In genomic region chr10:1309237-1309968, GRCh38 we compare ENCODE assay signal across 17 cellular contexts.
DNase-seq lines count a peak whose midpoint lies in the region; ATAC-seq, FAIRE-seq and TF ChIP-seq lines count a peak whose summit lies in the region.
"Had no signal": no experiment of that assay in that cellular context is flagged by ENCODE, and none has a peak within 500 bp of the region (broad histone marks: within the 10 kb centered on the region; RNA-seq: fewer than 3 reads in every experiment).

No MANE protein-coding gene starts in this region.

- no peaks in the 10 kb centered on the region for H3K27me3 ChIP-seq in GM23338 (ENCODE audit: insufficient read depth)
- H3K27me3 ChIP-seq in astrocyte (ENCODE audit: insufficient read depth, low read length), result no peaks in the 10 kb centered on the region
- H3K27me3 ChIP-seq in iPS-15b (ENCODE audit: control insufficient read depth, insufficient read depth, low read length), result no peaks in the 10 kb centered on the region
- H3K27me3 ChIP-seq in neural progenitor cell, result no peaks in the 10 kb centered on the region

- peak overlapping the region; percentile 53 for H3K4me3 Mint-ChIP-seq in GM23338
- H3K4me3 Mint-ChIP-seq in astrocyte (ENCODE audit: unreplicated experiment), result no peak overlapping the region
- H3K4me3 Mint-ChIP-seq in neural progenitor cell, result no peak overlapping the region
- H3K4me3 Mint-ChIP-seq in type B pancreatic cell, result no peak overlapping the region
- H3K4me3 Mint-ChIP-seq in mesothelial cell of epicardium, result no peak overlapping the region

- H3K4me1 Mint-ChIP-seq in GM23338, result peaks cover 36% of the 10 kb centered on the region
- peaks cover 19% of the 10 kb centered on the region for H3K4me1 Mint-ChIP-seq in astrocyte (ENCODE audit: low read depth, unreplicated experiment)
- H3K4me1 Mint-ChIP-seq in neural progenitor cell, result peaks cover 22% of the 10 kb centered on the region
- H3K4me1 Mint-ChIP-seq in type B pancreatic cell (ENCODE audit: unreplicated experiment), result no peaks in the 10 kb centered on the region
- peaks cover 9% of the 10 kb centered on the region for H3K4me1 Mint-ChIP-seq in mesothelial cell of epicardium

- H4K20me1 ChIP-seq in GM23338 (replicated peaks; ENCODE audit: insufficient read depth), result no peaks in the 10 kb centered on the region
- H4K20me1 ChIP-seq in astrocyte (ENCODE audit: insufficient read depth, low read length), result no peaks in the 10 kb centered on the region
- H4K20me1 ChIP-seq in neural progenitor cell (ENCODE audit: low read depth), result no peaks in the 10 kb centered on the region

- peak overlapping the region; percentile 26; the same call in 1 of the 2 replicates for H3K4me3 ChIP-seq in GM23338
- no peak overlapping the region for H3K4me3 ChIP-seq in astrocyte (ENCODE audit: insufficient read depth, low read depth, low read length)
- peak overlapping the region; percentile 45 for H3K4me3 ChIP-seq in iPS-15b (ENCODE audit: low read depth, low read length)
- no peak overlapping the region for H3K4me3 ChIP-seq in neural progenitor cell
- H3K4me3 ChIP-seq: A549 had no signal

- ATAC-seq in GM23338, result peak; percentile 83
- ATAC-seq: A549, HCT116 had no signal

- no peaks in the 10 kb centered on the region for H3K9me3 ChIP-seq in astrocyte (ENCODE audit: insufficient read depth, low read depth, low read length)
- H3K9me3 ChIP-seq in iPS-15b (ENCODE audit: control insufficient read depth, insufficient read depth, low read length), result no peaks in the 10 kb centered on the region
- no peaks in the 10 kb centered on the region for H3K9me3 ChIP-seq in neural progenitor cell (ENCODE audit: low read depth)
- H3K9me3 ChIP-seq: A549 had no signal

- H3K36me3 Mint-ChIP-seq in GM23338 (ENCODE audit: low read depth), result peaks cover 5% of the 10 kb centered on the region
- H3K36me3 Mint-ChIP-seq in astrocyte (ENCODE audit: low read depth, unreplicated experiment), result no peaks in the 10 kb centered on the region
- H3K36me3 Mint-ChIP-seq in neural progenitor cell, result no peaks in the 10 kb centered on the region
- peaks cover 8% of the 10 kb centered on the region for H3K36me3 Mint-ChIP-seq in type B pancreatic cell
- no peaks in the 10 kb centered on the region for H3K36me3 Mint-ChIP-seq in mesothelial cell of epicardium

- TF ChIP-seq CTCF in GM23338 (conservative IDR thresholded peaks at IDR 0.05; ENCODE audit: low read depth in 2 of 2), result 0 out of 4 replicates have a peak, but pooled peaks of 1 of the 2 experiments have one; percentile 20
- no peak for TF ChIP-seq CTCF in astrocyte (IDR thresholded peaks at IDR 0.05; ENCODE audit: insufficient read depth, low read depth, low read length)
- TF ChIP-seq CTCF in neural progenitor cell (IDR thresholded peaks at IDR 0.05), result no peak
- no peak for TF ChIP-seq CTCF in type B pancreatic cell (conservative IDR thresholded peaks at IDR 0.05)
- no peak for TF ChIP-seq CTCF in mesothelial cell of epicardium (IDR thresholded peaks at IDR 0.05; ENCODE audit: unreplicated experiment)

- FAIRE-seq in astrocyte (lab: Jason Lieb, UNC), result no peak
- FAIRE-seq: A549 had no signal

- peak overlapping the region; percentile 99 for H3K27ac ChIP-seq in GM23338 (ENCODE audit: low read depth)
- peak overlapping the region; percentile 38 for H3K27ac ChIP-seq in astrocyte (ENCODE audit: low read depth, low read length)
- no peak overlapping the region for H3K27ac ChIP-seq in neural progenitor cell
- H3K27ac ChIP-seq: A549 had no signal

- peaks cover 28% of the 10 kb centered on the region for H3K4me1 ChIP-seq in GM23338 (ENCODE audit: insufficient read depth)
- no peaks in the 10 kb centered on the region for H3K4me1 ChIP-seq in astrocyte (ENCODE audit: insufficient read depth, low read length)
- peaks cover 28% of the 10 kb centered on the region for H3K4me1 ChIP-seq in iPS-15b (ENCODE audit: control insufficient read depth, insufficient read depth, low read length)
- H3K4me1 ChIP-seq in neural progenitor cell, result peaks cover 29% of the 10 kb centered on the region
- H3K4me1 ChIP-seq: A549 had no signal

- H3K36me3 ChIP-seq in GM23338 (ENCODE audit: insufficient read depth), result no peaks in the 10 kb centered on the region
- H3K36me3 ChIP-seq in astrocyte (ENCODE audit: insufficient read depth, low read length), result no peaks in the 10 kb centered on the region
- no peaks in the 10 kb centered on the region for H3K36me3 ChIP-seq in iPS-15b (ENCODE audit: control insufficient read depth, insufficient read depth, low read length)
- H3K36me3 ChIP-seq in neural progenitor cell, result no peaks in the 10 kb centered on the region

- H3K79me2 ChIP-seq in GM23338 (replicated peaks; ENCODE audit: insufficient read depth), result no peaks in the 10 kb centered on the region
- H3K79me2 ChIP-seq in astrocyte (ENCODE audit: insufficient read depth, low read length), result no peaks in the 10 kb centered on the region
- H3K79me2 ChIP-seq in neural progenitor cell (ENCODE audit: low read depth), result no peaks in the 10 kb centered on the region

- no peaks in the 10 kb centered on the region for H3K9me2 ChIP-seq in GM23338 (ENCODE audit: insufficient read depth)

- DNase-seq in GM23338 (ENCODE audit: low spot score), result peak; percentile 96
- DNase-seq in astrocyte (ENCODE audit: low read depth), result no peak
- DNase-seq in neural progenitor cell (ENCODE audit: low spot score), result no peak
- no peak for DNase-seq in type B pancreatic cell (ENCODE audit: extremely low spot score, unreplicated experiment)
- no peak for DNase-seq in mesothelial cell of epicardium (ENCODE audit: low spot score in 2 of 2, unreplicated experiment in 2 of 2)
- DNase-seq in amniotic stem cell (lab: John Stamatoyannopoulos, UW), result no peak
- no peak for DNase-seq in DMS 273 (lab: John Stamatoyannopoulos, UW; ENCODE audit: unreplicated experiment)
- DNase-seq: C1 segment of cervical spinal cord, KBM-7, MV-4-11, NCI-H1417, NCI-H187 treated with DMSO at 0.1 percent for 48 hours, NCI-H69, OCI-M1 had no signal

- H3K27ac Mint-ChIP-seq in GM23338, result peak overlapping the region; percentile 98
- H3K27ac Mint-ChIP-seq in astrocyte (ENCODE audit: unreplicated experiment), result peak overlapping the region; percentile 78
- no peak overlapping the region for H3K27ac Mint-ChIP-seq in neural progenitor cell
- H3K27ac Mint-ChIP-seq in type B pancreatic cell, result no peak overlapping the region
- no peak overlapping the region for H3K27ac Mint-ChIP-seq in mesothelial cell of epicardium

- H3F3A ChIP-seq in GM23338 (replicated peaks; ENCODE audit: low read depth), result peaks cover 20% of the 10 kb centered on the region
- peaks cover 21% of the 10 kb centered on the region for H3F3A ChIP-seq in neural progenitor cell (ENCODE audit: low read depth)

- H3K9me3 Mint-ChIP-seq in GM23338 (peaks cover 7% of the 10 kb centered on the region), astrocyte (ENCODE audit: unreplicated experiment) (peaks cover 3% of the 10 kb centered on the region), neural progenitor cell (peaks cover 2% of the 10 kb centered on the region), type B pancreatic cell (peaks cover 5% of the 10 kb centered on the region), mesothelial cell of epicardium (peaks cover 3% of the 10 kb centered on the region)

- no peak overlapping the region for H2AFZ ChIP-seq in GM23338
- H2AFZ ChIP-seq in astrocyte (ENCODE audit: low read depth, low read length), result no peak overlapping the region
- H2AFZ ChIP-seq in neural progenitor cell (replicated peaks), result no peak overlapping the region

- peaks cover 11% of the 10 kb centered on the region for H3K27me3 Mint-ChIP-seq in GM23338 (ENCODE audit: insufficient read depth, low read depth, poor library complexity)
- H3K27me3 Mint-ChIP-seq in astrocyte (ENCODE audit: low read depth, unreplicated experiment), result peaks cover 27% of the 10 kb centered on the region
- no peaks in the 10 kb centered on the region for H3K27me3 Mint-ChIP-seq in neural progenitor cell (ENCODE audit: insufficient read depth, low read depth)
- H3K27me3 Mint-ChIP-seq in type B pancreatic cell, result peaks cover 5% of the 10 kb centered on the region
- H3K27me3 Mint-ChIP-seq in mesothelial cell of epicardium (ENCODE audit: low read depth), result peaks cover 24% of the 10 kb centered on the region

- H3K9ac ChIP-seq in astrocyte (ENCODE audit: low read length) (peak overlapping the region; percentile 27), iPS-15b (ENCODE audit: low read depth, low read length) (peak overlapping the region; percentile 62), neural progenitor cell (no peak overlapping the region)

- H3K4me2 ChIP-seq in GM23338 (peak overlapping the region; percentile 57), astrocyte (ENCODE audit: low read length) (peak overlapping the region; percentile 19), neural progenitor cell (peak overlapping the region; percentile 19)
- H3K4me2 ChIP-seq: A549 had no signal

TF ChIP-seq in GM23338, 12 proteins besides CTCF, POLR2A, EP300 and RAD21 (continues in another document):
- peak; percentile 59; the same call in 1 of the 2 replicates for TF ChIP-seq NANOG (IDR thresholded peaks at IDR 0.05; ENCODE audit: borderline replicate concordance)
- no peak for TF ChIP-seq EZH2 (IDR thresholded peaks at IDR 0.05; ENCODE audit: low read depth, unreplicated experiment)
- TF ChIP-seq EZH2phosphoT487 (IDR thresholded peaks at IDR 0.05; ENCODE audit: unreplicated experiment), result no peak
- TF ChIP-seq ETS1 (IDR thresholded peaks at IDR 0.05), result 0 out of 2 replicates have a peak, but pooled peaks have one; percentile 38
- TF ChIP-seq POLR2AphosphoS5 (IDR thresholded peaks at IDR 0.05; ENCODE audit: low read depth), result peak; percentile 57; the same call in 1 of the 2 replicates

Comparison
In these comparisons a context has a peak if more than half of its experiments do, and no peak if none do; other contexts are left out.
1. H3K4me3 ChIP-seq: peak in GM23338 (single experiment) and iPS-15b (single experiment); none in astrocyte (single experiment) and neural progenitor cell (single experiment).
2. H3K27ac Mint-ChIP-seq: peak in GM23338 (single experiment) and astrocyte (single experiment); none in neural progenitor cell (single experiment), type B pancreatic cell (single experiment) and mesothelial cell of epicardium (single experiment).
3. Peak in every context shown above with its lines, with median percentiles within 50 percentile points of each other: H3K4me2 ChIP-seq.